Comparison of ENCODE assay signal across 13 cellular contexts in the genomic region with DNA sequence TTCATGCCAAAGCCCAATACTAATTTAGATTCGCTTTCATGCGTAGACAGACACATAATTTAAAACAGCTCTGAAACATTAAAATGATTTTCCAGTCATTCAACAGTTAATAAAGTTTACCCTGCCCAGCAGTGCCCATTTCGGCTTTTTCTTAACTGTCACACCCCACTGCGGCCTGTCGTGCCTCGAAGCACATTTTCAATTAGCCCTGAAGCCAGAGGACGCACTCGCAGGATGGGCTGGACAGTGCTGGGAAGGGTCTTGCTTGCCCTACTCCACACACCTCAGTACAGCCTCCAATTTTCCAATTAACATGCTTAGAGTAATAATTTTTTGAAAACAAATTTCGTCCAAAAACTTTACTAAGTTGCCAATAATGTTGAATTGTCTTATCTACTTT. TPM values are rescaled to one million over a fixed set of nuclear protein-coding genes. Genes with fewer than 3 reads are reported as not detected.
DNase-seq lines count a peak whose midpoint lies in the region; ATAC-seq and TF ChIP-seq lines count a peak whose summit lies in the region.
"Had no signal": no experiment of that assay in that cellular context is flagged by ENCODE, and none has a peak within 500 bp of the region (broad histone marks: within the 10 kb centered on the region; RNA-seq: fewer than 3 reads in every experiment).

No MANE protein-coding gene starts in this region.

- H3K36me3 ChIP-seq in SU-DHL-6 (ENCODE audit: low read length) (no peaks in the 10 kb centered on the region), breast epithelium (no peaks in the 10 kb centered on the region)
- H3K36me3 ChIP-seq in effector memory CD4-positive, alpha-beta T cell (ENCODE audit: control insufficient read depth, insufficient read depth, low read length), result no peaks in the 10 kb centered on the region
- H3K36me3 ChIP-seq: brain microvascular endothelial cell, prostate gland had no signal

- peaks cover 70% of the 10 kb centered on the region for H3K4me1 Mint-ChIP-seq in activated T-cell treated with anti-CD3 and anti-CD28 coated beads, Interleukin-2, amount 50 U/mL, for 24 hours (ENCODE audit: low read depth)
- H3K4me1 Mint-ChIP-seq in stimulated activated effector memory CD8-positive, alpha-beta T cell treated with anti-CD3 and anti-CD28 coated beads, Interleukin-12 subunit alpha, Interleukin-12 subunit beta, amount 100 ng/mL, for 72 hours, result peaks cover 64% of the 10 kb centered on the region

- H3K4me2 ChIP-seq in SU-DHL-6 (ENCODE audit: low read depth, low read length, poor library complexity, severe bottlenecking), result peak overlapping the region; percentile 39

- H2AFZ ChIP-seq in SU-DHL-6 (ENCODE audit: low read depth, low read length, severe bottlenecking), result no peak overlapping the region

- no peaks in the 10 kb centered on the region for H3K9me2 ChIP-seq in SU-DHL-6 (replicated peaks; ENCODE audit: insufficient read depth, low read length)

- H3K27me3 ChIP-seq in SU-DHL-6 (ENCODE audit: low read length) (no peaks in the 10 kb centered on the region), breast epithelium (no peaks in the 10 kb centered on the region)
- no peaks in the 10 kb centered on the region for H3K27me3 ChIP-seq in effector memory CD4-positive, alpha-beta T cell (replicated peaks; ENCODE audit: control insufficient read depth, insufficient read depth, low read length, poor library complexity, severe bottlenecking)
- H3K27me3 ChIP-seq: brain microvascular endothelial cell had no signal

- TF ChIP-seq POLR2A in breast epithelium (IDR thresholded peaks at IDR 0.05), result no peak

- H3K27ac Mint-ChIP-seq in activated T-cell treated with anti-CD3 and anti-CD28 coated beads, Interleukin-2, amount 50 U/mL, for 24 hours, result peak overlapping the region; percentile 93
- peak overlapping the region; percentile 66 for H3K27ac Mint-ChIP-seq in stimulated activated effector memory CD8-positive, alpha-beta T cell treated with anti-CD3 and anti-CD28 coated beads, Interleukin-12 subunit alpha, Interleukin-12 subunit beta, amount 100 ng/mL, for 72 hours

- H3K9me3 Mint-ChIP-seq in activated T-cell treated with anti-CD3 and anti-CD28 coated beads, Interleukin-2, amount 50 U/mL, for 24 hours, result no peaks in the 10 kb centered on the region
- H3K9me3 Mint-ChIP-seq in stimulated activated effector memory CD8-positive, alpha-beta T cell treated with anti-CD3 and anti-CD28 coated beads, Interleukin-12 subunit alpha, Interleukin-12 subunit beta, amount 100 ng/mL, for 72 hours, result no peaks in the 10 kb centered on the region

- H3K9me3 ChIP-seq in SU-DHL-6 (ENCODE audit: insufficient read depth, low read length) (no peaks in the 10 kb centered on the region), breast epithelium (no peaks in the 10 kb centered on the region)
- no peaks in the 10 kb centered on the region for H3K9me3 ChIP-seq in effector memory CD4-positive, alpha-beta T cell (ENCODE audit: control insufficient read depth, low read length)
- H3K9me3 ChIP-seq: prostate gland had no signal

- H4K20me1 ChIP-seq in SU-DHL-6 (ENCODE audit: low read depth, low read length), result no peaks in the 10 kb centered on the region

- intact Hi-C loops in breast epithelium (cut with DNase I; ENCODE audit: low total_unique reads), result no loop called here

- peaks cover 7% of the 10 kb centered on the region for H3K36me3 Mint-ChIP-seq in activated T-cell treated with anti-CD3 and anti-CD28 coated beads, Interleukin-2, amount 50 U/mL, for 24 hours (ENCODE audit: low read depth)
- H3K36me3 Mint-ChIP-seq in stimulated activated effector memory CD8-positive, alpha-beta T cell treated with anti-CD3 and anti-CD28 coated beads, Interleukin-12 subunit alpha, Interleukin-12 subunit beta, amount 100 ng/mL, for 72 hours, result peaks cover 6% of the 10 kb centered on the region

- H3K4me3 ChIP-seq in SU-DHL-6 (ENCODE audit: insufficient read depth, low read length, poor library complexity, severe bottlenecking) (no peak overlapping the region), breast epithelium (no peak overlapping the region)
- no peak overlapping the region for H3K4me3 ChIP-seq in effector memory CD4-positive, alpha-beta T cell (ENCODE audit: insufficient read depth, low read depth, low read length, poor library complexity, severe bottlenecking)
- H3K4me3 ChIP-seq: prostate gland had no signal

- no peak for TF ChIP-seq CTCF in SU-DHL-6 (IDR thresholded peaks at IDR 0.05; ENCODE audit: insufficient read depth, low read length, poor library complexity, severe bottlenecking)
- TF ChIP-seq CTCF in breast epithelium (IDR thresholded peaks at IDR 0.05), result no peak

- ATAC-seq in stimulated activated effector memory CD8-positive, alpha-beta T cell treated with anti-CD3 and anti-CD28 coated beads, Interleukin-12 subunit alpha, Interleukin-12 subunit beta, amount 100 ng/mL, for 72 hours, result no peak

- H3K27ac ChIP-seq in SU-DHL-6 (ENCODE audit: low read depth, low read length) (peak overlapping the region; percentile 77), breast epithelium (no peak overlapping the region)
- H3K27ac ChIP-seq in effector memory CD4-positive, alpha-beta T cell (ENCODE audit: insufficient read depth, low read length, poor library complexity, severe bottlenecking), result peak overlapping the region; percentile 54
- H3K27ac ChIP-seq: brain microvascular endothelial cell, prostate gland had no signal

- peaks cover 20% of the 10 kb centered on the region for H3K4me1 ChIP-seq in effector memory CD4-positive, alpha-beta T cell (ENCODE audit: control insufficient read depth, insufficient read depth, low read length, poor library complexity, severe bottlenecking)
- H3K4me1 ChIP-seq in breast epithelium, result peaks cover 0 to 7% of the 10 kb centered on the region in 2 donors

- 0 out of 2 replicates have a peak, but pooled peaks cover 5% of the 10 kb centered on the region for H3F3A ChIP-seq in SU-DHL-6 (ENCODE audit: insufficient read depth)

- peak overlapping the region; percentile 26; the same call in 1 of the 2 replicates for H3K9ac ChIP-seq in SU-DHL-6 (ENCODE audit: low read length)

- peak overlapping the region; percentile 10 for H3K4me3 Mint-ChIP-seq in activated T-cell treated with anti-CD3 and anti-CD28 coated beads, Interleukin-2, amount 50 U/mL, for 24 hours
- no peak overlapping the region for H3K4me3 Mint-ChIP-seq in stimulated activated effector memory CD8-positive, alpha-beta T cell treated with anti-CD3 and anti-CD28 coated beads, Interleukin-12 subunit alpha, Interleukin-12 subunit beta, amount 100 ng/mL, for 72 hours

- no peaks in the 10 kb centered on the region for H3K27me3 Mint-ChIP-seq in activated T-cell treated with anti-CD3 and anti-CD28 coated beads, Interleukin-2, amount 50 U/mL, for 24 hours

- DNase-seq in activated T-cell treated with anti-CD3 and anti-CD28 coated beads, Interleukin-2, amount 50 U/mL, for 24 hours, result no peak
- no peak for DNase-seq in activated T-cell treated with anti-CD3 and anti-CD28 coated beads, Interleukin-2, amount 50 U/mL, for 48 hours
- no peak for DNase-seq in effector memory CD4-positive, alpha-beta T cell
- no peak for DNase-seq in stimulated activated effector memory CD8-positive, alpha-beta T cell treated with anti-CD3 and anti-CD28 coated beads, Interleukin-12 subunit alpha, Interleukin-12 subunit beta, amount 100 ng/mL, for 72 hours (ENCODE audit: low spot score in 2 of 2)
- DNase-seq in DMS53 (lab: John Stamatoyannopoulos, UW) (no peak), breast epithelium (ENCODE audit: low spot score in 2 of 2) (no peak), NCI-H187 (lab: John Stamatoyannopoulos, UW) (no peak)
- DNase-seq: activated effector memory CD4-positive, alpha-beta T cell treated with Interleukin-2 at 50 U/mL for 16 hours; brain microvascular endothelial cell; left colon; NCI-H510A had no signal

- peaks cover 68% of the 10 kb centered on the region for H3K79me2 ChIP-seq in SU-DHL-6 (ENCODE audit: insufficient read depth, low read length)

RNA-seq across cellular contexts. Expression of a gene that starts 35.3 kb away (rescaled TPM):
- 10 to 100 TPM; 11.1 to 13.0 (median 12.7) TPM for total RNA-seq in breast epithelium

Comparison
In these comparisons a context has a peak if more than half of its experiments do, and no peak if none do; other contexts are left out.
1. H3K27ac ChIP-seq: peak in SU-DHL-6 (single experiment) and effector memory CD4-positive, alpha-beta T cell (single experiment); none in breast epithelium (0 of 2).